ENCODE assay signal across 18 cellular contexts in genomic region chr18:76568726-76569125, GRCh38.
DNase-seq lines count a peak whose midpoint lies in the region; ATAC-seq and TF ChIP-seq lines count a peak whose summit lies in the region.
"Had no signal": no experiment of that assay in that cellular context is flagged by ENCODE, and none has a peak within 500 bp of the region (broad histone marks: within the 10 kb centered on the region; RNA-seq: fewer than 3 reads in every experiment).

No MANE protein-coding gene starts in this region.

- CTCF ChIA-PET in T-cell (lab: Charles Lee), result no interaction called here

- no peaks in the 10 kb centered on the region for H3F3A ChIP-seq in neural progenitor cell (ENCODE audit: low read depth)

- no peaks in the 10 kb centered on the region for H3K79me2 ChIP-seq in neural progenitor cell (ENCODE audit: low read depth)

- H3K9me3 ChIP-seq in neural progenitor cell (ENCODE audit: low read depth) (no peaks in the 10 kb centered on the region), right atrium auricular region (no peaks in the 10 kb centered on the region)
- H3K9me3 ChIP-seq: BLaER1 had no signal

- H3K4me3 ChIP-seq in NB4 (ENCODE audit: low read depth, low read length), result no peak overlapping the region
- no peak overlapping the region for H3K4me3 ChIP-seq in neural progenitor cell
- H3K4me3 ChIP-seq in right atrium auricular region, result no peak overlapping the region
- H3K4me3 ChIP-seq: BLaER1 had no signal

- no peaks in the 10 kb centered on the region for H3K27me3 Mint-ChIP-seq in dendritic cell treated with granulocyte-macrophage colony-stimulating factor and Interleukin-4, amounts not matched to agents 40 ng/mL and 50 ng/mL, for 4 days
- peaks cover 8% of the 10 kb centered on the region for H3K27me3 Mint-ChIP-seq in neural progenitor cell (ENCODE audit: insufficient read depth, low read depth)
- peaks cover 23 to 39% of the 10 kb centered on the region in 2 donors for H3K27me3 Mint-ChIP-seq in T-cell

- no peaks in the 10 kb centered on the region for H3K9me3 Mint-ChIP-seq in dendritic cell treated with granulocyte-macrophage colony-stimulating factor and Interleukin-4, amounts not matched to agents 40 ng/mL and 50 ng/mL, for 4 days
- peaks cover 6% of the 10 kb centered on the region for H3K9me3 Mint-ChIP-seq in neural progenitor cell
- no peaks in the 10 kb centered on the region for H3K9me3 Mint-ChIP-seq in T-cell
- H3K9me3 Mint-ChIP-seq: H9 had no signal

- H3K36me3 ChIP-seq in neural progenitor cell (no peaks in the 10 kb centered on the region), right atrium auricular region (no peaks in the 10 kb centered on the region)
- H3K36me3 ChIP-seq: BLaER1 had no signal

- H3K27me3 ChIP-seq in neural progenitor cell (no peaks in the 10 kb centered on the region), right atrium auricular region (no peaks in the 10 kb centered on the region)
- H3K27me3 ChIP-seq: BLaER1 had no signal

- DNase-seq in NOMO-1 treated with DMSO at 0.1 percent for 48 hours (lab: John Stamatoyannopoulos, UW; ENCODE audit: unreplicated experiment) (peak; percentile 22), NOMO-1 treated with dmso at 0.1 percent for 144 hours (lab: John Stamatoyannopoulos, UW; ENCODE audit: unreplicated experiment) (no peak), NB4 (ENCODE audit: low read depth) (peak; percentile 61), neural progenitor cell (ENCODE audit: low spot score) (no peak), T-cell (no peak), right atrium auricular region (ENCODE audit: low spot score) (no peak)
- DNase-seq: 8988T, GF-D8, H9, NCI-H1048, NCI-H146, NCI-H2081 treated with DMSO at 0.1 percent for 48 hours, NCI-H510A treated with DMSO at 0.1 percent for 48 hours, NCI-H82, SHP77 had no signal

- TF ChIP-seq CTCF in NB4 (IDR thresholded peaks at IDR 0.05; ENCODE audit: low read depth, low read length), result no peak
- no peak for TF ChIP-seq CTCF in neural progenitor cell (IDR thresholded peaks at IDR 0.05)
- TF ChIP-seq CTCF in right atrium auricular region (IDR thresholded peaks at IDR 0.05), result no peak

- POLR2A ChIA-PET in T-cell (lab: Charles Lee), result no interaction called here

- ATAC-seq in T-cell (replicated peaks in 1 of 4), result no peak
- ATAC-seq in HG03025 (IDR thresholded peaks at IDR 0.05; ENCODE audit: low FRiP score, unreplicated experiment), result no peak

- no peak overlapping the region for H3K27ac ChIP-seq in neural progenitor cell
- H3K27ac ChIP-seq in right atrium auricular region, result no peak overlapping the region
- H3K27ac ChIP-seq: BLaER1 had no signal

- no peak for TF ChIP-seq POLR2A in NB4 (IDR thresholded peaks at IDR 0.05; ENCODE audit: extremely low read depth, insufficient read length)

- H3K4me1 ChIP-seq in neural progenitor cell (peaks cover 16% of the 10 kb centered on the region), right atrium auricular region (peaks cover 0 to 6% of the 10 kb centered on the region in 2 donors)
- H3K4me1 ChIP-seq: BLaER1 had no signal

- H3K4me2 ChIP-seq in neural progenitor cell, result no peak overlapping the region
- H3K4me2 ChIP-seq: BLaER1 had no signal

- H3K36me3 Mint-ChIP-seq in dendritic cell treated with granulocyte-macrophage colony-stimulating factor and Interleukin-4, amounts not matched to agents 40 ng/mL and 50 ng/mL, for 4 days (ENCODE audit: low read depth), result no peaks in the 10 kb centered on the region
- H3K36me3 Mint-ChIP-seq in neural progenitor cell, result no peaks in the 10 kb centered on the region
- H3K36me3 Mint-ChIP-seq in T-cell, result no peaks in the 10 kb centered on the region

- H3K4me3 Mint-ChIP-seq in dendritic cell treated with granulocyte-macrophage colony-stimulating factor and Interleukin-4, amounts not matched to agents 40 ng/mL and 50 ng/mL, for 4 days, result peak overlapping the region; percentile 14
- H3K4me3 Mint-ChIP-seq in neural progenitor cell (no peak overlapping the region), T-cell (no peak overlapping the region)
- H3K4me3 Mint-ChIP-seq: H9 had no signal

- no peaks in the 10 kb centered on the region for H4K20me1 ChIP-seq in neural progenitor cell (ENCODE audit: low read depth)
- H4K20me1 ChIP-seq: BLaER1 had no signal

- intact Hi-C loops in dendritic cell treated with granulocyte-macrophage colony-stimulating factor and Interleukin-4, amounts not matched to agents 40 ng/mL and 50 ng/mL, for 4 days (cut with micrococcal nuclease), result loop anchor here (5.0 kb wide), 1 partner anchor 81 kb away; no protein-coding TSS in a partner anchor

- H2AFZ ChIP-seq in neural progenitor cell (replicated peaks), result no peak overlapping the region

- H3K27ac Mint-ChIP-seq in dendritic cell treated with granulocyte-macrophage colony-stimulating factor and Interleukin-4, amounts not matched to agents 40 ng/mL and 50 ng/mL, for 4 days, result peak overlapping the region; percentile 59
- peak overlapping the region; percentile 74 for H3K27ac Mint-ChIP-seq in neural progenitor cell
- H3K27ac Mint-ChIP-seq in T-cell, result no peak overlapping the region
- H3K27ac Mint-ChIP-seq: H9 had no signal

- peaks cover 79% of the 10 kb centered on the region for H3K4me1 Mint-ChIP-seq in dendritic cell treated with granulocyte-macrophage colony-stimulating factor and Interleukin-4, amounts not matched to agents 40 ng/mL and 50 ng/mL, for 4 days (ENCODE audit: low read depth)
- H3K4me1 Mint-ChIP-seq in neural progenitor cell, result peaks cover 32% of the 10 kb centered on the region
- peaks cover 0 to 4% (median 4%) of the 10 kb centered on the region in 3 donors for H3K4me1 Mint-ChIP-seq in T-cell

- H3K9ac ChIP-seq in neural progenitor cell, result no peak overlapping the region
- H3K9ac ChIP-seq: BLaER1 had no signal

Comparison
In these comparisons a context has a peak if more than half of its experiments do, and no peak if none do; other contexts are left out.
1. DNase-seq: peak in NOMO-1 treated with DMSO at 0.1 percent for 48 hours (single experiment) and NB4 (single experiment); none in NOMO-1 treated with dmso at 0.1 percent for 144 hours (single experiment), neural progenitor cell (single experiment), T-cell (0 of 34) and right atrium auricular region (single experiment).
2. H3K27ac Mint-ChIP-seq: peak in dendritic cell treated with granulocyte-macrophage colony-stimulating factor and Interleukin-4, amounts not matched to agents 40 ng/mL and 50 ng/mL, for 4 days (single experiment) and neural progenitor cell (single experiment); none in T-cell (0 of 2).